ENCODE assay signal across 15 cellular contexts in the genomic region with DNA sequence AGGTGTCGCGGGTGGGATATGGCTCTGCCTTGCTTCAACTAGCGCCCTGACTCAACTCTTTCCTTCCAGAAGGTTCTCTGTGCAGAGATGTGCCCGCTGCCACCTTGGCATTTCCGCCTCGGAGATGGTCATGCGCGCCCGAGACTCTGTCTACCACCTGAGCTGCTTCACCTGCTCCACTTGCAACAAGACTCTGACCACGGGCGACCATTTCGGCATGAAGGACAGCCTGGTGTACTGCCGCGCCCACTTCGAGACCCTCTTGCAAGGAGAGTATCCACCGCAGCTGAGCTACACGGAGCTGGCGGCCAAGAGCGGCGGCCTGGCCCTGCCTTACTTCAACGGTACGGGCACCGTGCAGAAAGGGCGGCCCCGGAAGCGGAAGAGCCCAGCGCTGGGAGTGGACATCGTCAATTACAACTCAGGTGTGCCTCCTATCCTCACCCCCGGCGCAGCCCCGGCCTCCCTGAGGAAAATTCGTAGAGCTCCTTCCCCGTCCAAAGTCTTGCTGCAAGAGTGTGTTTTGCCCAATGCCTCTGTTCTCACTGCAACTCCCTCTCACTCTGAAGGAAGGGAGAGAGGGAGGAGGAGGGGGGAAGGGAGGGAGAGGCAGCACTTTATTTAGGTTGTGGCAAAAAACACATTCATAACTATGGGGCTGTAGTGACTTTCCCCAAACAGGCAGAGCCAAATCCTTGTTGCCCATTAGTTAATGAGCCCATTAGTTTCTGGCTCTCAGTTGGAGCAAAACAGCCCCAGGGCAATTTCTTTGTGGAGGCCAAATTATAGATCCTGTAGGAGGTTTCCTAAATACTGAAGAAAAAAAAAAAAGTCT. TPM values are rescaled to one million over a fixed set of nuclear protein-coding genes. Genes with fewer than 3 reads are reported as not detected.
DNase-seq lines count a peak whose midpoint lies in the region; ATAC-seq, FAIRE-seq and TF ChIP-seq lines count a peak whose summit lies in the region.
"Had no signal": no experiment of that assay in that cellular context is flagged by ENCODE, and none has a peak within 500 bp of the region (broad histone marks: within the 10 kb centered on the region; RNA-seq: fewer than 3 reads in every experiment).

No MANE protein-coding gene starts in this region.

- TF ChIP-seq CTCF in keratinocyte (optimal IDR thresholded peaks at IDR 0.05 in 1 of 3, IDR thresholded peaks at IDR 0.05 in 1 of 3, conservative IDR thresholded peaks at IDR 0.05 in 1 of 3; ENCODE audit: extremely low read depth in 1 of 3, insufficient read depth in 2 of 3, low read length in 3 of 3) (no peak), suprapubic skin (IDR thresholded peaks at IDR 0.05) (no peak)

- no peaks in the 10 kb centered on the region for H3K36me3 ChIP-seq in keratinocyte (ENCODE audit: control insufficient read depth in 2 of 2, extremely low read depth in 1 of 2, insufficient read depth in 2 of 2, low read length in 2 of 2)
- no peaks in the 10 kb centered on the region for H3K36me3 ChIP-seq in suprapubic skin
- no peaks in the 10 kb centered on the region for H3K36me3 ChIP-seq in SJCRH30

- H4K20me1 ChIP-seq in keratinocyte (ENCODE audit: control insufficient read depth, extremely low read depth, insufficient read depth, low read length) = no peaks in the 10 kb centered on the region

- H3K9me3 ChIP-seq in keratinocyte (ENCODE audit: control insufficient read depth, low read depth, low read length) (no peaks in the 10 kb centered on the region), suprapubic skin (no peaks in the 10 kb centered on the region), SJCRH30 (replicated peaks) (no peaks in the 10 kb centered on the region)

- H3K36me3 Mint-ChIP-seq in activated T-helper 17 cell treated with anti-CD3 and anti-CD28 coated beads, Interleukin-2, amount 50 U/mL, for 72 hours (ENCODE audit: low read depth) = peaks cover 12% of the 10 kb centered on the region

- no peaks in the 10 kb centered on the region for H3K9me3 Mint-ChIP-seq in activated T-helper 17 cell treated with anti-CD3 and anti-CD28 coated beads, Interleukin-2, amount 50 U/mL, for 72 hours

- H3K4me1 ChIP-seq in keratinocyte (ENCODE audit: control insufficient read depth, extremely low read depth, insufficient read depth, low read length) (peaks cover 10% of the 10 kb centered on the region), suprapubic skin (peaks cover 48% of the 10 kb centered on the region), SJCRH30 (no peaks in the 10 kb centered on the region)

- peak overlapping the region; percentile 53 for H3K4me3 Mint-ChIP-seq in activated T-helper 17 cell treated with anti-CD3 and anti-CD28 coated beads, Interleukin-2, amount 50 U/mL, for 72 hours

- H3K4me3 ChIP-seq in keratinocyte (ENCODE audit: control insufficient read depth in 2 of 3, extremely low read depth in 1 of 3, insufficient read depth in 2 of 3, low read depth in 1 of 3, low read length in 3 of 3) (peak overlapping the region in 1 of 3 experiments; percentile 16), suprapubic skin (peak overlapping the region; percentile 18), SJCRH30 (no peak overlapping the region)

- H3K27me3 Mint-ChIP-seq in activated T-helper 17 cell treated with anti-CD3 and anti-CD28 coated beads, Interleukin-2, amount 50 U/mL, for 72 hours = peaks cover 78% of the 10 kb centered on the region

- no peak for FAIRE-seq in keratinocyte (lab: Jason Lieb, UNC)
- FAIRE-seq: G401.6 had no signal

- no peaks in the 10 kb centered on the region for H3K79me2 ChIP-seq in keratinocyte (ENCODE audit: control insufficient read depth, insufficient read depth, low read length)

- H3K9me1 ChIP-seq in keratinocyte (ENCODE audit: control insufficient read depth, extremely low read depth, insufficient read depth, low read length) = no peaks in the 10 kb centered on the region

- no peak overlapping the region for H3K27ac Mint-ChIP-seq in activated T-helper 17 cell treated with anti-CD3 and anti-CD28 coated beads, Interleukin-2, amount 50 U/mL, for 72 hours

- WGBS in suprapubic skin = 23% methylated on average over 20 of the region's 33 CpGs

- H3K9ac ChIP-seq in keratinocyte (ENCODE audit: control insufficient read depth, extremely low read depth, insufficient read depth, low read length) = no peak overlapping the region
- H3K9ac ChIP-seq: KMS-11 had no signal

- peaks cover 18% of the 10 kb centered on the region for H3K4me1 Mint-ChIP-seq in activated T-helper 17 cell treated with anti-CD3 and anti-CD28 coated beads, Interleukin-2, amount 50 U/mL, for 72 hours

- DNase-seq in activated CD8-positive, alpha-beta memory T cell treated with anti-CD3 and anti-CD28 coated beads, Interleukin-2, amount 50 U/mL, for 48 hours = peak; percentile 52
- no peak for DNase-seq in activated CD8-positive, alpha-beta memory T cell treated with anti-CD3 and anti-CD28 coated beads, Interleukin-2, amount 50 U/mL, for 4 hours
- no peak for DNase-seq in keratinocyte (ENCODE audit: low read depth, low spot score)
- no peak for DNase-seq in suprapubic skin (ENCODE audit: low spot score in 2 of 2)
- DNase-seq in SJCRH30 = no peak
- DNase-seq in kidney glomerular epithelial cell (lab: John Stamatoyannopoulos, UW) = no peak
- no peak for DNase-seq in caudate nucleus (lab: John Stamatoyannopoulos, UW)
- DNase-seq: naive B cell, NCI-H2029 treated with DMSO at 0.1 percent for 48 hours, PC-3, T-helper 9 cell had no signal

- TF ChIP-seq EP300 in suprapubic skin (IDR thresholded peaks at IDR 0.05) = no peak

- no peak for ATAC-seq in activated T-helper 17 cell treated with anti-CD3 and anti-CD28 coated beads, Interleukin-2, amount 50 U/mL, for 72 hours (replicated peaks)
- ATAC-seq: PC-3 had no signal

- H3K27me3 ChIP-seq in keratinocyte (ENCODE audit: control insufficient read depth, extremely low read depth, insufficient read depth, low read length) (peaks cover 68% of the 10 kb centered on the region), suprapubic skin (peaks cover 83% of the 10 kb centered on the region), SJCRH30 (no peaks in the 10 kb centered on the region)

- no peak for TF ChIP-seq POLR2A in suprapubic skin (IDR thresholded peaks at IDR 0.05)

- peak overlapping the region; percentile 29 for H3K4me2 ChIP-seq in keratinocyte (ENCODE audit: control insufficient read depth, extremely low read depth, insufficient read depth, low read depth, low read length)
- H3K4me2 ChIP-seq: KMS-11 had no signal

- no peak overlapping the region for H2AFZ ChIP-seq in keratinocyte (ENCODE audit: control insufficient read depth, low read length)

- H3K27ac ChIP-seq in keratinocyte (ENCODE audit: control insufficient read depth, insufficient read depth, low read length) = no peak overlapping the region
- no peak overlapping the region for H3K27ac ChIP-seq in suprapubic skin
- no peak overlapping the region for H3K27ac ChIP-seq in SJCRH30
- H3K27ac ChIP-seq in caudate nucleus (ENCODE audit: low read depth, low read length) = no peak overlapping the region
- H3K27ac ChIP-seq: epithelial cell of prostate, KMS-11 had no signal

- dilution Hi-C loops in keratinocyte (cut with MboI; ENCODE audit: extremely low pct_ligation_motif_present, low sequenced_read_pairs) = no loop called here

RNA-seq across cellular contexts. Expression of a gene that starts 4.3 kb away (rescaled TPM):
- not detected for total RNA-seq in activated T-helper 17 cell treated with anti-CD3 and anti-CD28 coated beads, Interleukin-2, amount 50 U/mL, for 72 hours
- not detected in 3 replicates for polyA plus RNA-seq in keratinocyte
- polyA plus RNA-seq in keratinocyte (2011; ENCODE audit: low read depth) = not detected
- not detected in 2 replicates for polyA plus RNA-seq in keratinocyte (2011; cell fraction: cytosol; rRNA removed)
- polyA plus RNA-seq in keratinocyte (2011; cell fraction: nucleus; rRNA removed) = not detected in 2 replicates
- not detected in 2 replicates for polyA plus RNA-seq in keratinocyte (2012; ENCODE audit: low replicate concordance)
- not detected in 3 replicates for polyA minus RNA-seq in keratinocyte
- not detected for polyA minus RNA-seq in keratinocyte (2011; cell fraction: cytosol; rRNA and poly(A)+ RNA removed)
- not detected in 2 replicates for polyA minus RNA-seq in keratinocyte (2011; cell fraction: nucleus; rRNA and poly(A)+ RNA removed)
- not detected for total RNA-seq in suprapubic skin
- total RNA-seq in SJCRH30 (2014; rRNA removed; shearing (Covaris generic)) = 0.33 and 0.93 TPM in 2 replicates

RNA-seq across cellular contexts. Expression of a gene that starts 19.0 kb away (rescaled TPM):
- under 1 TPM; 0.50 to 0.78 TPM for total RNA-seq in activated T-helper 17 cell treated with anti-CD3 and anti-CD28 coated beads, Interleukin-2, amount 50 U/mL, for 72 hours
- 3.0 to 7.0 TPM (median 6.2 TPM) in 3 replicates for polyA plus RNA-seq in keratinocyte
- polyA plus RNA-seq in keratinocyte (2011; ENCODE audit: low read depth) = not detected
- polyA plus RNA-seq in keratinocyte (2011; cell fraction: cytosol; rRNA removed) = 6.1 and 7.2 TPM in 2 replicates
- polyA plus RNA-seq in keratinocyte (2011; cell fraction: nucleus; rRNA removed) = 0.80 and 1.3 TPM in 2 replicates
- 3.1 and 4.3 TPM in 2 replicates for polyA plus RNA-seq in keratinocyte (2012; ENCODE audit: low replicate concordance)
- polyA minus RNA-seq in keratinocyte = 0.66 TPM in 1 of 3 replicates, not detected in the others
- polyA minus RNA-seq in keratinocyte (2011; cell fraction: cytosol; rRNA and poly(A)+ RNA removed) = not detected
- not detected in 2 replicates for polyA minus RNA-seq in keratinocyte (2011; cell fraction: nucleus; rRNA and poly(A)+ RNA removed)
- total RNA-seq in suprapubic skin = 10 to 100 TPM in 2 of 4 donors, 1 to 10 TPM in 1, not detected in 1; 1.3 to 11.8 (median 10.3) TPM
- total RNA-seq in SJCRH30 (2014; rRNA removed; shearing (Covaris generic)) = 2.5 and 2.6 TPM in 2 replicates
